8 cellular contexts compared by ENCODE assay signal in genomic region chr17:30905742-30906100, GRCh38. TPM values are rescaled to one million over a fixed set of nuclear protein-coding genes. Genes with fewer than 3 reads are reported as not detected.
DNase-seq lines count a peak whose midpoint lies in the region; TF ChIP-seq lines count a peak whose summit lies in the region.

No MANE protein-coding gene starts in this region.

- no peak for TF ChIP-seq CTCF in endodermal cell (conservative IDR thresholded peaks at IDR 0.05)

- H3K27ac ChIP-seq in SJSA1 (peak overlapping the region; percentile 61), endodermal cell (ENCODE audit: low read depth, low read length) (no peak overlapping the region), muscle layer of duodenum (ENCODE audit: low read length) (peak overlapping the region; percentile 82)

- H3K4me3 Mint-ChIP-seq in endodermal cell = peak overlapping the region; percentile 79

- H3K4me3 ChIP-seq in HAP-1 (peak overlapping the region; percentile 80), SJSA1 (peak overlapping the region; percentile 58), endodermal cell (ENCODE audit: low read length) (peak overlapping the region; percentile 89), muscle layer of duodenum (ENCODE audit: low read depth in 1 of 2, low read length in 2 of 2) (peak overlapping the region; percentile 88 to 98)

- WGBS in endodermal cell (ENCODE audit: insufficient coverage in 1 of 2, insufficient read length in 1 of 2), 2 experiments = 3 to 4% methylated on average over 10 to 11 of the region's 11 CpGs

- no peaks in the 10 kb centered on the region for H3K27me3 ChIP-seq in HAP-1 (ENCODE audit: low read depth)
- H3K27me3 ChIP-seq in SJSA1 (replicated peaks) = no peaks in the 10 kb centered on the region
- no peaks in the 10 kb centered on the region for H3K27me3 ChIP-seq in endodermal cell (ENCODE audit: control insufficient read depth, insufficient read depth, low read length, poor library complexity, severe bottlenecking)
- H3K27me3 ChIP-seq in muscle layer of duodenum (ENCODE audit: low read depth, low read length) = no peaks in the 10 kb centered on the region

- no peaks in the 10 kb centered on the region; the same call in none of the 2 replicates for H3K4me1 ChIP-seq in HAP-1
- peaks cover 15% of the 10 kb centered on the region for H3K4me1 ChIP-seq in SJSA1 (replicated peaks)
- no peaks in the 10 kb centered on the region for H3K4me1 ChIP-seq in endodermal cell (ENCODE audit: control insufficient read depth, insufficient read depth, low read length)
- peaks cover 0 to 14% of the 10 kb centered on the region in 2 donors for H3K4me1 ChIP-seq in muscle layer of duodenum (ENCODE audit: control insufficient read depth in 1 of 2, insufficient read depth in 2 of 2, low read length in 2 of 2)

- H3K27ac Mint-ChIP-seq in endodermal cell = peak overlapping the region; percentile 94

- DNase-seq in ELR (ENCODE audit: low read depth) = peak; percentile 39
- DNase-seq in HAP-1 (ENCODE audit: low spot score in 2 of 2) = no peak
- DNase-seq in SJSA1 (ENCODE audit: low read depth in 1 of 2, low spot score in 2 of 2) = peak in 1 of 2 experiments; percentile 68
- no peak for DNase-seq in endodermal cell
- DNase-seq in ureter (ENCODE audit: low spot score) = no peak
- DNase-seq in cerebellar cortex (ENCODE audit: low spot score) = no peak
- no peak for DNase-seq in SK-N-DZ (ENCODE audit: low spot score)

- peaks cover 12% of the 10 kb centered on the region for H3K36me3 Mint-ChIP-seq in endodermal cell (ENCODE audit: low read depth)

- H3K9me3 ChIP-seq in HAP-1 (no peaks in the 10 kb centered on the region), SJSA1 (replicated peaks) (no peaks in the 10 kb centered on the region), endodermal cell (ENCODE audit: control insufficient read depth, low read length) (no peaks in the 10 kb centered on the region), muscle layer of duodenum (ENCODE audit: control insufficient read depth in 1 of 2, low read length in 2 of 2) (no peaks in the 10 kb centered on the region)

- peak overlapping the region; percentile 71 for H3K9ac ChIP-seq in endodermal cell (ENCODE audit: extremely low read depth, low read length, poor library complexity, severe bottlenecking)

- no peaks in the 10 kb centered on the region for H3K27me3 Mint-ChIP-seq in endodermal cell (ENCODE audit: insufficient read depth)

- no peaks in the 10 kb centered on the region for H3K9me3 Mint-ChIP-seq in endodermal cell

- H3K4me1 Mint-ChIP-seq in endodermal cell = peaks cover 5% of the 10 kb centered on the region

- in situ Hi-C loops in HAP-1 (cut with MboI; ENCODE audit: low sequenced_read_pairs) = loop anchor here (25.0 kb wide), 1 partner anchor 632 kb away; no protein-coding TSS in a partner anchor

- H3K36me3 ChIP-seq in HAP-1 (replicated peaks) (peaks cover 22% of the 10 kb centered on the region), SJSA1 (peaks cover 28% of the 10 kb centered on the region), endodermal cell (ENCODE audit: control insufficient read depth, insufficient read depth, low read length) (peaks cover 31% of the 10 kb centered on the region), muscle layer of duodenum (ENCODE audit: control insufficient read depth in 1 of 2, insufficient read depth in 2 of 2, low read length in 2 of 2) (peaks cover 6 to 17% of the 10 kb centered on the region in 2 donors)

RNA-seq across cellular contexts. Expression of gene TEFM, which starts 0.3 kb away (rescaled TPM):
- 11.7 and 14.1 TPM in 2 replicates for total RNA-seq in SJSA1 (2014; rRNA removed; shearing (Covaris generic))
- total RNA-seq in endodermal cell (10 to 100 TPM; 14.4 to 15.2 TPM), ureter (18.2 TPM)
- polyA plus RNA-seq in endodermal cell (2013, experiment 1 of 2) = 9.8 TPM
- 11.9 TPM for polyA plus RNA-seq in endodermal cell (2013, experiment 2 of 2)
- 15.1 and 17.3 TPM in 2 replicates for polyA plus RNA-seq in SK-N-DZ (2014; cell fraction: cytosol; rRNA removed)
- polyA plus RNA-seq in SK-N-DZ (2014; cell fraction: nucleus; rRNA removed) = 28.9 and 49.4 TPM in 2 replicates

RNA-seq across cellular contexts. Expression of gene ADAP2, which starts 16.0 kb away (rescaled TPM):
- 0.13 and 1.3 TPM in 2 replicates for total RNA-seq in SJSA1 (2014; rRNA removed; shearing (Covaris generic))
- 1 to 10 TPM; 1.8 TPM for total RNA-seq in endodermal cell
- 2.6 TPM for polyA plus RNA-seq in endodermal cell (2013, experiment 1 of 2)
- polyA plus RNA-seq in endodermal cell (2013, experiment 2 of 2) = 1.5 TPM
- 8.5 TPM for total RNA-seq in ureter
- polyA plus RNA-seq in SK-N-DZ (2014; cell fraction: cytosol; rRNA removed) = not detected in 2 replicates
- polyA plus RNA-seq in SK-N-DZ (2014; cell fraction: nucleus; rRNA removed) = 5.6 TPM in 1 of 2 replicates, not detected in the other
